Comparison of ENCODE assay signal across 19 cellular contexts in the genomic region with DNA sequence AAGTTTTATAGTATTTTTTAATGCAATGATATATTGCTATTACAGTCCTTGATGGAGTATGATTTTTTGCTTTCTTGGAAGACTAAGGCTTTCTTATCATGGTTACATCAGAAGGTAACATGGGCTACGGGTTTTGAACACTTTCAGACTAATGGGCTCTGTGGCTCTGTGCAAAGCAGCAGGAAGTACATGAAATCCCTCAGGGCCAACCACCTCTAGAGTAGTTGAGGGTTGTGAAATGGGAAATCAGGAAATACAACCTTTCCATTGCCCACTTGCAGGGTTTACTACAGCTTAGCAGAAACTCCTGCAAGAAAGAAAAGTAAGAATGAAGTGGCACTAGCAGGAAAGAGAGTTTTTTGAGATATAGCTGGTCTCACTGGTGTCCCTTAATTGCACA.
DNase-seq lines count a peak whose midpoint lies in the region; ATAC-seq and TF ChIP-seq lines count a peak whose summit lies in the region.
"Had no signal": no experiment of that assay in that cellular context is flagged by ENCODE, and none has a peak within 500 bp of the region (broad histone marks: within the 10 kb centered on the region; RNA-seq: fewer than 3 reads in every experiment).

No MANE protein-coding gene starts in this region.

- DNase-seq in GF-D8 (lab: John Stamatoyannopoulos, UW) (peak; percentile 59), NOMO-1 treated with dmso at 0.1 percent for 144 hours (lab: John Stamatoyannopoulos, UW; ENCODE audit: unreplicated experiment) (peak; percentile 24), sigmoid colon (no peak), DMS 273 (lab: John Stamatoyannopoulos, UW; ENCODE audit: unreplicated experiment) (no peak), right lobe of liver (no peak)
- no peak for DNase-seq in activated CD4-positive, alpha-beta T cell treated with anti-CD3 and anti-CD28 coated beads, Interleukin-2, amount 50 U/mL, for 4 hours
- DNase-seq: GOT3, HFFc6, NCI-H1048, NCI-H1417, NCI-H1694, NCI-H2029 treated with DMSO at 0.1 percent for 48 hours, NCI-H526 treated with DMSO at 0.1 percent for 48 hours, PC-3, SJCRH30 had no signal

- peak overlapping the region in 3 of 4 donors; percentile 1 to 26 (median 7) for H3K27ac ChIP-seq in sigmoid colon
- H3K27ac ChIP-seq in right lobe of liver = no peak overlapping the region
- H3K27ac ChIP-seq: KMS-11, SJCRH30 had no signal

- TF ChIP-seq POLR2A in sigmoid colon (IDR thresholded peaks at IDR 0.05) (no peak), right lobe of liver (IDR thresholded peaks at IDR 0.05) (no peak)

- H3K9ac ChIP-seq in Loucy (ENCODE audit: low read depth, low read length, poor library complexity, severe bottlenecking) = no peak overlapping the region
- H3K9ac ChIP-seq: KMS-11 had no signal

- H3K4me2 ChIP-seq in Loucy (ENCODE audit: low read depth, low read length, poor library complexity, severe bottlenecking) = peak overlapping the region; percentile 59
- H3K4me2 ChIP-seq: KMS-11 had no signal

- intact Hi-C loops in sigmoid colon (cut with DNase I) = no loop called here
- intact Hi-C loops in right lobe of liver (cut with DNase I) = no loop called here

- TF ChIP-seq CTCF in Loucy (conservative IDR thresholded peaks at IDR 0.05; ENCODE audit: low read length) (no peak), sigmoid colon (IDR thresholded peaks at IDR 0.05) (no peak), right lobe of liver (IDR thresholded peaks at IDR 0.05) (no peak)

- 69 to 74% methylated on average over 1 of the region's 1 CpG for WGBS in sigmoid colon, 2 donors
- 60% methylated on average over 1 of the region's 1 CpG for WGBS in right lobe of liver (ENCODE audit: insufficient coverage, low coverage, low lambda C conversion rate, missing lambda C conversion rate)

- H3K4me1 ChIP-seq in Loucy (ENCODE audit: insufficient read depth, low read length, poor library complexity, severe bottlenecking) (peaks cover 42% of the 10 kb centered on the region), sigmoid colon (peaks cover 0 to 47% (median 27%) of the 10 kb centered on the region in 4 donors), right lobe of liver (no peaks in the 10 kb centered on the region)
- H3K4me1 ChIP-seq: HAP-1, SJCRH30 had no signal

- H3K27me3 ChIP-seq in Loucy (ENCODE audit: insufficient read depth, low read length, poor library complexity, severe bottlenecking) = no peaks in the 10 kb centered on the region
- H3K27me3 ChIP-seq in sigmoid colon = no peaks in the 10 kb centered on the region
- H3K27me3 ChIP-seq in right lobe of liver = no peaks in the 10 kb centered on the region
- H3K27me3 ChIP-seq: SJCRH30 had no signal

- 0 out of 2 replicates have a peak overlapping the region, but pooled peaks have one; percentile 13 for H2AFZ ChIP-seq in Loucy (ENCODE audit: low read length)

- H3K9me2 ChIP-seq in Loucy (replicated peaks; ENCODE audit: low read depth, low read length) = no peaks in the 10 kb centered on the region

- no peak for ATAC-seq in right lobe of liver
- ATAC-seq: PC-3, Right ventricle myocardium inferior had no signal

- H3F3A ChIP-seq in Loucy (ENCODE audit: low read depth) = peaks cover 10% of the 10 kb centered on the region; the same call in 1 of the 2 replicates

- no peaks in the 10 kb centered on the region for H3K79me2 ChIP-seq in Loucy (ENCODE audit: insufficient read depth, low read length)

- no peaks in the 10 kb centered on the region for H4K20me1 ChIP-seq in Loucy (ENCODE audit: insufficient read depth, low read length, poor library complexity, severe bottlenecking)

- H3K4me3 ChIP-seq in Loucy (ENCODE audit: low read length, poor library complexity, severe bottlenecking) = peak overlapping the region; percentile 18
- no peak overlapping the region for H3K4me3 ChIP-seq in sigmoid colon
- H3K4me3 ChIP-seq in right lobe of liver = no peak overlapping the region
- H3K4me3 ChIP-seq: HAP-1, SJCRH30 had no signal

- TF ChIP-seq EP300 in sigmoid colon (IDR thresholded peaks at IDR 0.05) = no peak

- no peaks in the 10 kb centered on the region for H3K36me3 ChIP-seq in Loucy (ENCODE audit: insufficient read depth, low read length)
- H3K36me3 ChIP-seq in sigmoid colon = no peaks in the 10 kb centered on the region
- H3K36me3 ChIP-seq in right lobe of liver = no peaks in the 10 kb centered on the region
- H3K36me3 ChIP-seq: HAP-1, SJCRH30 had no signal

- H3K9me3 ChIP-seq in Loucy (ENCODE audit: insufficient read depth, low read depth, low read length) = no peaks in the 10 kb centered on the region
- H3K9me3 ChIP-seq in sigmoid colon = no peaks in the 10 kb centered on the region
- no peaks in the 10 kb centered on the region for H3K9me3 ChIP-seq in right lobe of liver
- H3K9me3 ChIP-seq: HAP-1, SJCRH30 had no signal

Comparison
In these comparisons a context has a peak if more than half of its experiments do, and no peak if none do; other contexts are left out.
1. DNase-seq: peak in GF-D8 (single experiment) and NOMO-1 treated with dmso at 0.1 percent for 144 hours (single experiment); none in sigmoid colon (single experiment), DMS 273 (single experiment), right lobe of liver (0 of 3) and activated CD4-positive, alpha-beta T cell treated with anti-CD3 and anti-CD28 coated beads, Interleukin-2, amount 50 U/mL, for 4 hours (0 of 2).
2. H3K27ac ChIP-seq: peak in sigmoid colon (3 of 4); none in right lobe of liver (0 of 3).